Comparison of ENCODE assay signal across 1 cellular context in the genomic region with DNA sequence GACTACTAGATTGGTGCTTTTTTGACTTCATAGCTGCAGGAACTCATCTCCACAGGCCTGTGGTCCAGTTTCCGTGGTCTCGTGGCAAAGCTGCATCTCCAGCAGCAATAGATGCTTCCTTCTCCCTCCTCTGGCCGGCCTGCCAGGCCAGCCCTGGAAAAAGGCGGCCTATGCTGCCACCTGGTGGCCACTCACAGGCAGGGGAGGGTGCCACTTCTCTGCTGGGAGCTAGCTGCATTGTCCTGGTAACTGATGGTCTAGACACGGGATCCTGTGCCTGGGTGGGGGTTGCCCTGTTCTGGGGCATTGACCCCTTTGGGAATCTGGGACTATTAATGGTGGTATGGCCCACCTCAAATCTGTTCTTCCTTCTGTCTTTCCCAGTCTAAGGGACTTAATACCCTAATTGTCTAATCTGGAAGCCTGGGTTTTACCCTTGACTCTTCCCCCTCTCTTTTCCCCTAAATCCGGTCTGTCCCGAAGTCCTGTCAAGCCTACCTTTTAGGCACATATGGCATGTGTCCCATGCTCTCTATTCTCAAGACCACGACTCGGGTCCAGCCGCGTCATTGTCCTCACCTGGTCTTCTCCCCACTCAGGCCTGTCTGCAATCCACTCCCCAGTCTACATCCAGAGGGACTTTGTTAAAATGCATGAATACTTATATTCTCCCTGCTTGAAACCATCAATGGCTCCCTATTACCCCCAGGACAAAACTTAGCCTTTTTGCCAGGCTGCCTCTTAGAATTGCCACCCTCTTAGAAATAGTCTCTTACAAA.
TF ChIP-seq lines count a peak whose summit lies in the region.

No MANE protein-coding gene starts in this region.

TF ChIP-seq in HepG2, 621 proteins besides CTCF, POLR2A, EP300 and RAD21 (continued from another document and continues in another):
- TF ChIP-seq, protein P1, sequence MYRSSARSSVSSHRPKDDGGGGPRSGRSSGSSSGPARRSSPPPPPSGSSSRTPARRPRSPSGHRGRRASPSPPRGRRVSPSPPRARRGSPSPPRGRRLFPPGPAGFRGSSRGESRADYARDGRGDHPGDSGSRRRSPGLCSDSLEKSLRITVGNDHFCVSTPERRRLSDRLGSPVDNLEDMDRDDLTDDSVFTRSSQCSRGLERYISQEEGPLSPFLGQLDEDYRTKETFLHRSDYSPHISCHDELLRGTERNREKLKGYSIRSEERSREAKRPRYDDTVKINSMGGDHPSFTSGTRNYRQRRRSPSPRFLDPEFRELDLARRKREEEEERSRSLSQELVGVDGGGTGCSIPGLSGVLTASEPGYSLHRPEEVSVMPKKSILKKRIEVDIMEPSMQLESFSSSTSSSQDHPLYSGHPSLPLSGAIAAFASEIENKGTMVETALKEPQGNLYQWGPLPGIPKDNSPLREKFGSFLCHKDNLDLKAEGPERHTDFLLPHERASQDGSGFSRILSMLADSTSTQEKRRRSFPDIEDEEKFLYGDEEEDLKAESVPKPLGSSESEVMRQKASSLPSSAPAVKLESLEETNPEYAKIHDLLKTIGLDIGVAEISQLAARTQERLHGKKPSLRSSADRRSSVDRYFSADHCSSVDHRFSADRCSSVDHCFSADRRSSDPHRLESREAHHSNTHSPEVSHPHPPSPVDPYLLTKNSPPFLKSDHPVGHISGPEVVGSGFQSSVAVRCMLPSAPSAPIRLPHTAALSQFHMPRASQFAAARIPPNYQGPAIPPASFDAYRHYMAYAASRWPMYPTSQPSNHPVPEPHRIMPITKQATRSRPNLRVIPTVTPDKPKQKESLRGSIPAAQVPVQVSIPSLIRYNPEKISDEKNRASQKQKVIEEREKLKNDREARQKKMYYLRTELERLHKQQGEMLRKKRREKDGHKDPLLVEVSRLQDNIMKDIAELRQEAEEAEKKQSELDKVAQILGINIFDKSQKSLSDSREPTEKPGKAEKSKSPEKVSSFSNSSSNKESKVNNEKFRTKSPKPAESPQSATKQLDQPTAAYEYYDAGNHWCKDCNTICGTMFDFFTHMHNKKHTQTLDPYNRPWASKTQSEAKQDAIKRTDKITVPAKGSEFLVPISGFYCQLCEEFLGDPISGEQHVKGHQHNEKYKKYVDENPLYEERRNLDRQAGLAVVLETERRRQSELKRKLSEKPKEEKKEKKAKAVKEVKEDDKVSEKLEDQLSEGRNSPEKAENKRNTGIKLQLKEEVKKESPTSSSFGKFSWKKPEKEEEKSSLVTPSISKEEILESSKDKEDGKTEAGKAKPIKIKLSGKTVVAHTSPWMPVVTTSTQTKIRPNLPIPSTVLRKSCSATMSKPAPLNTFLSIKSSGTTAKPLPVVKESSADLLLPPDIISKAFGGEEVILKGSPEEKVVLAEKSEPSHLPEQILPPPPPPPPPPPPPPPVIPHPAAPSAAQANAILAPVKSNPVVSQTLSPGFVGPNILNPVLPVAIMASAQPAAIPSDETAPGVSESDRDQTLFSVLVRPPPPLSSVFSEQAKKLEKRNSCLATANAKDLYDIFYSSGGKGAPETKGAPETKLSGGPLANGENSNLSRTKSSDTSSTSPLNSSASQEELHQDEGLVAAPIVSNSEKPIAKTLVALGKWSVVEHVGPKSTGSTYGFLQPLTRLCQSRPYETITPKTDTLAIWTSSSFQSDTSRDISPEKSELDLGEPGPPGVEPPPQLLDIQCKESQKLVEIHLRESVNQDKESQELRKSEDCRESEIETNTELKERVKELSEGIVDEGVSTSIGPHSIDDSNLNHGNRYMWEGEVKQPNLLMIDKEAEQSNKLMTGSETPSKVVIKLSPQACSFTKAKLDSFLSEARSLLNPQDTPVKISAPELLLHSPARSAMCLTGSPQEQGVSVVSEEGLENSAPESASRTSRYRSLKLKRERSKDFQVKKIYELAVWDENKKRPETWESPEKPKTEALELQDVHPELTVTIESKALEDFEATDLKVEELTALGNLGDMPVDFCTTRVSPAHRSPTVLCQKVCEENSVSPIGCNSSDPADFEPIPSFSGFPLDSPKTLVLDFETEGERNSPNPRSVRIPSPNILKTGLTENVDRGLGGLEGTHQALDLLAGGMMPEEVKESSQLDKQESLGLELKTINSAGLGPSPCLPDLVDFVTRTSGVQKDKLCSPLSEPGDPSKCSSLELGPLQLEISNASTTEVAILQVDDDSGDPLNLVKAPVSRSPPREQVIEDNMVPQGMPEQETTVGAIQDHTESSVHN (CRISPR knock-in tag; IDR thresholded peaks at IDR 0.05): no peak
- TF ChIP-seq, protein P2, sequence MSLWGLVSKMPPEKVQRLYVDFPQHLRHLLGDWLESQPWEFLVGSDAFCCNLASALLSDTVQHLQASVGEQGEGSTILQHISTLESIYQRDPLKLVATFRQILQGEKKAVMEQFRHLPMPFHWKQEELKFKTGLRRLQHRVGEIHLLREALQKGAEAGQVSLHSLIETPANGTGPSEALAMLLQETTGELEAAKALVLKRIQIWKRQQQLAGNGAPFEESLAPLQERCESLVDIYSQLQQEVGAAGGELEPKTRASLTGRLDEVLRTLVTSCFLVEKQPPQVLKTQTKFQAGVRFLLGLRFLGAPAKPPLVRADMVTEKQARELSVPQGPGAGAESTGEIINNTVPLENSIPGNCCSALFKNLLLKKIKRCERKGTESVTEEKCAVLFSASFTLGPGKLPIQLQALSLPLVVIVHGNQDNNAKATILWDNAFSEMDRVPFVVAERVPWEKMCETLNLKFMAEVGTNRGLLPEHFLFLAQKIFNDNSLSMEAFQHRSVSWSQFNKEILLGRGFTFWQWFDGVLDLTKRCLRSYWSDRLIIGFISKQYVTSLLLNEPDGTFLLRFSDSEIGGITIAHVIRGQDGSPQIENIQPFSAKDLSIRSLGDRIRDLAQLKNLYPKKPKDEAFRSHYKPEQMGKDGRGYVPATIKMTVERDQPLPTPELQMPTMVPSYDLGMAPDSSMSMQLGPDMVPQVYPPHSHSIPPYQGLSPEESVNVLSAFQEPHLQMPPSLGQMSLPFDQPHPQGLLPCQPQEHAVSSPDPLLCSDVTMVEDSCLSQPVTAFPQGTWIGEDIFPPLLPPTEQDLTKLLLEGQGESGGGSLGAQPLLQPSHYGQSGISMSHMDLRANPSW (CRISPR knock-in tag; IDR thresholded peaks at IDR 0.05; ENCODE audit: borderline replicate concordance): no peak
- TF ChIP-seq, protein P3, sequence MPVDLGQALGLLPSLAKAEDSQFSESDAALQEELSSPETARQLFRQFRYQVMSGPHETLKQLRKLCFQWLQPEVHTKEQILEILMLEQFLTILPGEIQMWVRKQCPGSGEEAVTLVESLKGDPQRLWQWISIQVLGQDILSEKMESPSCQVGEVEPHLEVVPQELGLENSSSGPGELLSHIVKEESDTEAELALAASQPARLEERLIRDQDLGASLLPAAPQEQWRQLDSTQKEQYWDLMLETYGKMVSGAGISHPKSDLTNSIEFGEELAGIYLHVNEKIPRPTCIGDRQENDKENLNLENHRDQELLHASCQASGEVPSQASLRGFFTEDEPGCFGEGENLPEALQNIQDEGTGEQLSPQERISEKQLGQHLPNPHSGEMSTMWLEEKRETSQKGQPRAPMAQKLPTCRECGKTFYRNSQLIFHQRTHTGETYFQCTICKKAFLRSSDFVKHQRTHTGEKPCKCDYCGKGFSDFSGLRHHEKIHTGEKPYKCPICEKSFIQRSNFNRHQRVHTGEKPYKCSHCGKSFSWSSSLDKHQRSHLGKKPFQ (CRISPR knock-in tag; IDR thresholded peaks at IDR 0.05; ENCODE audit: insufficient replicate concordance): no peak
- TF ChIP-seq FOXP1 (IDR thresholded peaks at IDR 0.05) (no peak), FOXP1 (CRISPR knock-in tag; IDR thresholded peaks at IDR 0.05) (no peak), ARNT (IDR thresholded peaks at IDR 0.05) (no peak), HOXA7 (CRISPR knock-in tag; IDR thresholded peaks at IDR 0.05) (no peak), ZNF430 (CRISPR knock-in tag; IDR thresholded peaks at IDR 0.05) (no peak), GATAD2A (CRISPR knock-in tag; IDR thresholded peaks at IDR 0.05) (no peak), ZNF225 (CRISPR knock-in tag; IDR thresholded peaks at IDR 0.05) (no peak), ETV6 (CRISPR knock-in tag; conservative IDR thresholded peaks at IDR 0.05) (no peak), CENPX (CRISPR knock-in tag; IDR thresholded peaks at IDR 0.05) (no peak), SIN3B (IDR thresholded peaks at IDR 0.05; ENCODE audit: low read length) (0 out of 2 replicates have a peak, but pooled peaks have one; percentile 41), SAFB2 (CRISPR knock-in tag; IDR thresholded peaks at IDR 0.05; ENCODE audit: borderline replicate concordance, low read depth) (no peak), ZNF660 (CRISPR knock-in tag; IDR thresholded peaks at IDR 0.05; ENCODE audit: borderline replicate concordance, low read depth) (no peak), NRL (CRISPR knock-in tag; IDR thresholded peaks at IDR 0.05; ENCODE audit: borderline replicate concordance) (no peak), ZBTB7A (CRISPR knock-in tag; IDR thresholded peaks at IDR 0.05) (no peak), ZFP36 (IDR thresholded peaks at IDR 0.05; ENCODE audit: borderline replicate concordance, low read depth, low read length, partially characterized antibody) (peak; percentile 33), DR1 (CRISPR knock-in tag; IDR thresholded peaks at IDR 0.05) (no peak), RAD51 (IDR thresholded peaks at IDR 0.05; ENCODE audit: borderline replicate concordance) (no peak), MTF2 (CRISPR knock-in tag; IDR thresholded peaks at IDR 0.05; ENCODE audit: borderline replicate concordance) (no peak), ZNF674 (CRISPR knock-in tag; IDR thresholded peaks at IDR 0.05; ENCODE audit: low read depth) (no peak), BHLHE40 (IDR thresholded peaks at IDR 0.05; ENCODE audit: low read length) (0 out of 2 replicates have a peak, but pooled peaks have one; percentile 18), ZNF335 (CRISPR knock-in tag; IDR thresholded peaks at IDR 0.05) (no peak), ZNF550 (CRISPR knock-in tag; IDR thresholded peaks at IDR 0.05; ENCODE audit: borderline replicate concordance) (no peak), BRCA1 (CRISPR knock-in tag; IDR thresholded peaks at IDR 0.05) (no peak), CBX5 (CRISPR knock-in tag; IDR thresholded peaks at IDR 0.05; ENCODE audit: borderline replicate concordance) (no peak), PAWR (CRISPR knock-in tag; IDR thresholded peaks at IDR 0.05; ENCODE audit: borderline replicate concordance) (no peak), MTA3 (CRISPR knock-in tag; IDR thresholded peaks at IDR 0.05) (no peak), MXI1 (IDR thresholded peaks at IDR 0.05; ENCODE audit: borderline replicate concordance, low read depth, low read length) (no peak)
- TF ChIP-seq, protein P4, sequence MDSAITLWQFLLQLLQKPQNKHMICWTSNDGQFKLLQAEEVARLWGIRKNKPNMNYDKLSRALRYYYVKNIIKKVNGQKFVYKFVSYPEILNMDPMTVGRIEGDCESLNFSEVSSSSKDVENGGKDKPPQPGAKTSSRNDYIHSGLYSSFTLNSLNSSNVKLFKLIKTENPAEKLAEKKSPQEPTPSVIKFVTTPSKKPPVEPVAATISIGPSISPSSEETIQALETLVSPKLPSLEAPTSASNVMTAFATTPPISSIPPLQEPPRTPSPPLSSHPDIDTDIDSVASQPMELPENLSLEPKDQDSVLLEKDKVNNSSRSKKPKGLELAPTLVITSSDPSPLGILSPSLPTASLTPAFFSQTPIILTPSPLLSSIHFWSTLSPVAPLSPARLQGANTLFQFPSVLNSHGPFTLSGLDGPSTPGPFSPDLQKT (CRISPR knock-in tag; IDR thresholded peaks at IDR 0.05; ENCODE audit: borderline replicate concordance): no peak
- TF ChIP-seq, protein P5, sequence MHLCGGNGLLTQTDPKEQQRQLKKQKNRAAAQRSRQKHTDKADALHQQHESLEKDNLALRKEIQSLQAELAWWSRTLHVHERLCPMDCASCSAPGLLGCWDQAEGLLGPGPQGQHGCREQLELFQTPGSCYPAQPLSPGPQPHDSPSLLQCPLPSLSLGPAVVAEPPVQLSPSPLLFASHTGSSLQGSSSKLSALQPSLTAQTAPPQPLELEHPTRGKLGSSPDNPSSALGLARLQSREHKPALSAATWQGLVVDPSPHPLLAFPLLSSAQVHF (CRISPR knock-in tag; IDR thresholded peaks at IDR 0.05): no peak
- TF ChIP-seq, protein P6, sequence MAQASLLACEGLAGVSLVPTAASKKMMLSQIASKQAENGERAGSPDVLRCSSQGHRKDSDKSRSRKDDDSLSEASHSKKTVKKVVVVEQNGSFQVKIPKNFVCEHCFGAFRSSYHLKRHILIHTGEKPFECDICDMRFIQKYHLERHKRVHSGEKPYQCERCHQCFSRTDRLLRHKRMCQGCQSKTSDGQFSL (CRISPR knock-in tag; IDR thresholded peaks at IDR 0.05): no peak
- TF ChIP-seq, protein P7, sequence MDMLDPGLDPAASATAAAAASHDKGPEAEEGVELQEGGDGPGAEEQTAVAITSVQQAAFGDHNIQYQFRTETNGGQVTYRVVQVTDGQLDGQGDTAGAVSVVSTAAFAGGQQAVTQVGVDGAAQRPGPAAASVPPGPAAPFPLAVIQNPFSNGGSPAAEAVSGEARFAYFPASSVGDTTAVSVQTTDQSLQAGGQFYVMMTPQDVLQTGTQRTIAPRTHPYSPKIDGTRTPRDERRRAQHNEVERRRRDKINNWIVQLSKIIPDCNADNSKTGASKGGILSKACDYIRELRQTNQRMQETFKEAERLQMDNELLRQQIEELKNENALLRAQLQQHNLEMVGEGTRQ (IDR thresholded peaks at IDR 0.05; ENCODE audit: low read depth, low read length): no peak
- TF ChIP-seq, protein P7 (CRISPR knock-in tag; IDR thresholded peaks at IDR 0.05; ENCODE audit: borderline replicate concordance): no peak
- TF ChIP-seq, protein P8, sequence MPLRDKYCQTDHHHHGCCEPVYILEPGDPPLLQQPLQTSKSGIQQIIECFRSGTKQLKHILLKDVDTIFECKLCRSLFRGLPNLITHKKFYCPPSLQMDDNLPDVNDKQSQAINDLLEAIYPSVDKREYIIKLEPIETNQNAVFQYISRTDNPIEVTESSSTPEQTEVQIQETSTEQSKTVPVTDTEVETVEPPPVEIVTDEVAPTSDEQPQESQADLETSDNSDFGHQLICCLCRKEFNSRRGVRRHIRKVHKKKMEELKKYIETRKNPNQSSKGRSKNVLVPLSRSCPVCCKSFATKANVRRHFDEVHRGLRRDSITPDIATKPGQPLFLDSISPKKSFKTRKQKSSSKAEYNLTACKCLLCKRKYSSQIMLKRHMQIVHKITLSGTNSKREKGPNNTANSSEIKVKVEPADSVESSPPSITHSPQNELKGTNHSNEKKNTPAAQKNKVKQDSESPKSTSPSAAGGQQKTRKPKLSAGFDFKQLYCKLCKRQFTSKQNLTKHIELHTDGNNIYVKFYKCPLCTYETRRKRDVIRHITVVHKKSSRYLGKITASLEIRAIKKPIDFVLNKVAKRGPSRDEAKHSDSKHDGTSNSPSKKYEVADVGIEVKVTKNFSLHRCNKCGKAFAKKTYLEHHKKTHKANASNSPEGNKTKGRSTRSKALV (CRISPR knock-in tag; IDR thresholded peaks at IDR 0.05): no peak
- TF ChIP-seq, protein P9, sequence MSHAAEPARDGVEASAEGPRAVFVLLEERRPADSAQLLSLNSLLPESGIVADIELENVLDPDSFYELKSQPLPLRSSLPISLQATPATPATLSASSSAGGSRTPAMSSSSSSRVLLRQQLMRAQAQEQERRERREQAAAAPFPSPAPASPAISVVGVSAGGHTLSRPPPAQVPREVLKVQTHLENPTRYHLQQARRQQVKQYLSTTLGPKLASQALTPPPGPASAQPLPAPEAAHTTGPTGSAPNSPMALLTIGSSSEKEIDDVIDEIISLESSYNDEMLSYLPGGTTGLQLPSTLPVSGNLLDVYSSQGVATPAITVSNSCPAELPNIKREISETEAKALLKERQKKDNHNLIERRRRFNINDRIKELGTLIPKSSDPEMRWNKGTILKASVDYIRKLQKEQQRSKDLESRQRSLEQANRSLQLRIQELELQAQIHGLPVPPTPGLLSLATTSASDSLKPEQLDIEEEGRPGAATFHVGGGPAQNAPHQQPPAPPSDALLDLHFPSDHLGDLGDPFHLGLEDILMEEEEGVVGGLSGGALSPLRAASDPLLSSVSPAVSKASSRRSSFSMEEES (CRISPR knock-in tag; IDR thresholded peaks at IDR 0.05): no peak
